In genomic region chr7:86975449-86975848, GRCh38 we compare ENCODE assay signal across 2 cellular contexts.
A peak's percentile ranks its signal among the peaks of the same experiment; 100 is the strongest.
TF ChIP-seq lines count a peak whose summit lies in the region.

No MANE protein-coding gene starts in this region.

TF ChIP-seq in GM23338, 12 proteins besides CTCF, POLR2A, EP300 and RAD21:
- TF ChIP-seq ZNF462 (CRISPR knock-in tag; IDR thresholded peaks at IDR 0.05): no peak
- TF ChIP-seq ETS1 (IDR thresholded peaks at IDR 0.05): no peak
- TF ChIP-seq POLR2AphosphoS5 (IDR thresholded peaks at IDR 0.05; ENCODE audit: low read depth): no peak
- no peak for TF ChIP-seq ZNF331 (CRISPR knock-in tag; IDR thresholded peaks at IDR 0.05; ENCODE audit: low read depth)
- TF ChIP-seq CREB1 (CRISPR knock-in tag; IDR thresholded peaks at IDR 0.05; ENCODE audit: low read depth): no peak
- no peak for TF ChIP-seq ZNF114 (CRISPR knock-in tag; IDR thresholded peaks at IDR 0.05)
- no peak for TF ChIP-seq JUNB (IDR thresholded peaks at IDR 0.05; ENCODE audit: unreplicated experiment)
- TF ChIP-seq REST (IDR thresholded peaks at IDR 0.05; ENCODE audit: unreplicated experiment): no peak
- TF ChIP-seq NANOG (IDR thresholded peaks at IDR 0.05; ENCODE audit: borderline replicate concordance): no peak
- TF ChIP-seq EZH2 (IDR thresholded peaks at IDR 0.05; ENCODE audit: low read depth, unreplicated experiment): no peak
- TF ChIP-seq EZH2phosphoT487 (IDR thresholded peaks at IDR 0.05; ENCODE audit: unreplicated experiment): no peak
- TF ChIP-seq STAT1 (IDR thresholded peaks at IDR 0.05; ENCODE audit: unreplicated experiment): no peak

TF ChIP-seq in H1, 55 proteins besides CTCF, POLR2A, EP300 and RAD21:
- TF ChIP-seq TEAD4 (IDR thresholded peaks at IDR 0.05; ENCODE audit: low read depth, low read length) (no peak), SRF (IDR thresholded peaks at IDR 0.05; ENCODE audit: low read depth, low read length) (peak; percentile 47; the same call in 1 of the 2 replicates)
TF ChIP-seq in H1: peak in this region for 1.
